ENCODE assay signal across 8 cellular contexts in the genomic region with DNA sequence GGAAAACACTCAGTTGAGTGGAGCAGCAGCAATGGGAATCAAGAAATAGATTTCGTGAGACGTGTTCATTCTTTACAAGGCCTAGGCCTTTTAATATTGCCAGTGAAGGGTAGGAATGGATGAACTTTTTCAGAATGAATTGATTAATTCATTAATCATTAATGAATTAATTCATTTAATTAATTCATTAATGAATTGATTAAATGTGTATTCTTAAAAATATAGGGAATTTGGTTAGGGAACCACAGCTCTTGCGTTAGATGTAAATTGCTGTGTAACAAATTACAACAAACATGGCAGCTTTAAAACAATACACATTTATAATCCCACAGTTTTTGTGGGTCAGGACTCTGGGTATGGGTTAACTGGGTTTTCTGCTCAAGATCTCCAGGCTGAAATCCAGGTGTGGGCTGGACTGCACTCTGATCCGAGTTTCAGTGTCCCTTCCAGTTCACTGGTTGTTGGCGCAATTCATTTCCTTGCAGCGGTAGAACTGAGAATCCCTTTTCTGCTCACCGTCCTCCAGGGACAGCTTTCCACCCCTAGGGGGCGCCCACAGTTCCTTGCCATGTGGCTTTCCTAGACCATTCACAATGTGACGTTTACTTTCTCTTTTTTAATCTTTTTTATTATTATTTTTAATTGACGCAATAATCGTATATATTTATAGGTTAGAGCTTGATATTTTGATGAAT. TPM values are rescaled to one million over a fixed set of nuclear protein-coding genes. Genes with fewer than 3 reads are reported as not detected.
A peak's percentile ranks its signal among the peaks of the same experiment; 100 is the strongest.
DNase-seq lines count a peak whose midpoint lies in the region; ATAC-seq and TF ChIP-seq lines count a peak whose summit lies in the region.

No MANE protein-coding gene starts in this region.

- intact Hi-C loops in cardiac septum (cut with DNase I): no loop called here

- H3K4me3 ChIP-seq in retinal pigment epithelial cell (ENCODE audit: low read length): no peak overlapping the region

- DNase-seq in D341Med (ENCODE audit: low spot score): peak; percentile 75
- DNase-seq in SHP77 (lab: John Stamatoyannopoulos, UW): peak; percentile 58 to 62
- DNase-seq in activated naive CD4-positive, alpha-beta T cell treated with Interleukin-2 at 50 U/mL for 16 hours: peak; percentile 74
- DNase-seq in cardiac septum (ENCODE audit: low spot score): peak; percentile 83
- DNase-seq in retinal pigment epithelial cell (ENCODE audit: low read depth): no peak
- DNase-seq in 8988T: no peak

- ATAC-seq in GM19397 (IDR thresholded peaks at IDR 0.05; ENCODE audit: unreplicated experiment) (peak; percentile 90), HG03521 (IDR thresholded peaks at IDR 0.05; ENCODE audit: unreplicated experiment) (peak; percentile 78)

- TF ChIP-seq CTCF in retinal pigment epithelial cell (conservative IDR thresholded peaks at IDR 0.05; ENCODE audit: low read depth, low read length): peak; percentile 93

RNA-seq across cellular contexts. Expression of a gene that starts 32.8 kb away (rescaled TPM):
- total RNA-seq in cardiac septum: not detected

Comparison
In these comparisons a context has a peak if more than half of its experiments do, and no peak if none do; other contexts are left out.
1. DNase-seq: peak in D341Med (single experiment), SHP77 (2 of 2), activated naive CD4-positive, alpha-beta T cell treated with Interleukin-2 at 50 U/mL for 16 hours (single experiment) and cardiac septum (single experiment); none in retinal pigment epithelial cell (single experiment) and 8988T (single experiment).